ENCODE assay signal across 1 cellular context in genomic region chr21:46253610-46254124, GRCh38.
A peak's percentile ranks its signal among the peaks of the same experiment; 100 is the strongest.
TF ChIP-seq lines count a peak whose summit lies in the region.

No MANE protein-coding gene starts in this region.

TF ChIP-seq in K562, 482 proteins besides CTCF, POLR2A, EP300 and RAD21 (continued from another document):
- TF ChIP-seq TFAP4 (CRISPR knock-in tag; IDR thresholded peaks at IDR 0.05; ENCODE audit: borderline replicate concordance) (peak; percentile 43; the same call in 1 of the 2 replicates), SAFB (IDR thresholded peaks at IDR 0.05; ENCODE audit: borderline replicate concordance, low read depth, low read length) (no peak), TOE1 (IDR thresholded peaks at IDR 0.05; ENCODE audit: borderline replicate concordance) (peak; percentile 62; the same call in 1 of the 2 replicates), TOE1 (CRISPR knock-in tag; IDR thresholded peaks at IDR 0.05; ENCODE audit: borderline replicate concordance, low read depth) (no peak), HINFP (tag; conservative IDR thresholded peaks at IDR 0.05; ENCODE audit: low read depth) (no peak), YY1 (IDR thresholded peaks at IDR 0.05; ENCODE audit: borderline replicate concordance in 1 of 3, control insufficient read depth in 1 of 3, extremely low read depth in 1 of 3, insufficient read depth in 3 of 3, insufficient read length in 1 of 3, insufficient replicate concordance in 2 of 3, low read depth in 1 of 3, low read length in 2 of 3) (peak in 1 of 3 experiments; percentile 48), MNT (conservative IDR thresholded peaks at IDR 0.05) (peak; percentile 42 to 54; a peak in 2 of 4 replicates), ZNF766 (CRISPR knock-in tag; conservative IDR thresholded peaks at IDR 0.05) (peak; percentile 53; the same call in 1 of the 2 replicates), NR3C1 (CRISPR knock-in tag; IDR thresholded peaks at IDR 0.05) (no peak), USF1 (CRISPR knock-in tag; IDR thresholded peaks at IDR 0.05) (peak; percentile 70), ZBED1 (IDR thresholded peaks at IDR 0.05) (peak; percentile 93), ZNF592 (IDR thresholded peaks at IDR 0.05) (peak; percentile 58), FOXP1 (CRISPR knock-in tag; IDR thresholded peaks at IDR 0.05) (peak; percentile 48; the same call in 1 of the 2 replicates), MGA (IDR thresholded peaks at IDR 0.05) (peak; percentile 88), NRF1 (conservative IDR thresholded peaks at IDR 0.05 in 1 of 2, IDR thresholded peaks at IDR 0.05 in 1 of 2) (peak; percentile 50 to 54), POLR2B (IDR thresholded peaks at IDR 0.05; ENCODE audit: low read depth, partially characterized antibody) (peak; percentile 34), SP1 (CRISPR knock-in tag; IDR thresholded peaks at IDR 0.05) (peak; percentile 74; the same call in 1 of the 2 replicates), SREBF2 (CRISPR knock-in tag; IDR thresholded peaks at IDR 0.05) (no peak), RBM14 (IDR thresholded peaks at IDR 0.05; ENCODE audit: borderline replicate concordance, insufficient read depth, low read depth, low read length) (no peak)
